26 cellular contexts compared by ENCODE assay signal in genomic region chr6:169923468-169924464, GRCh38.
"Had no signal": no experiment of that assay in that cellular context is flagged by ENCODE, and none has a peak within 500 bp of the region (broad histone marks: within the 10 kb centered on the region; RNA-seq: fewer than 3 reads in every experiment).

No MANE protein-coding gene starts in this region.

- H3K4me1 Mint-ChIP-seq: activated B cell treated with CpG ODN at 0.5 μM for 24 hours; activated CD4-positive, alpha-beta T cell treated with anti-CD3 and anti-CD28 coated beads, Interleukin-2, amount 10 ng/mL, durations not matched to agents 24 days and 14 days had no signal

- H3K27ac Mint-ChIP-seq: activated B cell treated with CpG ODN at 0.5 μM for 24 hours; activated CD4-positive, alpha-beta T cell treated with anti-CD3 and anti-CD28 coated beads, Interleukin-2, amount 10 ng/mL, durations not matched to agents 24 days and 14 days; activated CD8-positive, alpha-beta memory T cell treated with anti-CD3 and anti-CD28 coated beads, Interleukin-2, amount 10 ng/mL, durations not matched to agents 7 days and 5 days; activated naive CD8-positive, alpha-beta T cell treated with anti-CD3 and anti-CD28 coated beads, Interleukin-2, amount 10 ng/mL, durations not matched to agents 7 days and 5 days; T-cell had no signal

- H3K27ac ChIP-seq: SK-N-MC had no signal

- H3K27me3 Mint-ChIP-seq: activated CD4-positive, alpha-beta T cell treated with anti-CD3 and anti-CD28 coated beads, Interleukin-2, amount 10 ng/mL, durations not matched to agents 24 days and 14 days had no signal

- ATAC-seq: activated CD8-positive, alpha-beta memory T cell treated with anti-CD3 and anti-CD28 coated beads, Interleukin-2, amount 10 ng/mL, durations not matched to agents 7 days and 5 days; Panc1; Right ventricle myocardium inferior; T-cell had no signal

- H3K27me3 ChIP-seq: adrenal gland had no signal

- H3K9me3 ChIP-seq: adrenal gland had no signal

- H3K4me3 Mint-ChIP-seq: activated B cell treated with CpG ODN at 0.5 μM for 24 hours; activated CD4-positive, alpha-beta T cell treated with anti-CD3 and anti-CD28 coated beads, Interleukin-2, amount 10 ng/mL, durations not matched to agents 24 days and 14 days; activated CD8-positive, alpha-beta memory T cell treated with anti-CD3 and anti-CD28 coated beads, Interleukin-2, amount 10 ng/mL, durations not matched to agents 7 days and 5 days; activated naive CD8-positive, alpha-beta T cell treated with anti-CD3 and anti-CD28 coated beads, Interleukin-2, amount 10 ng/mL, durations not matched to agents 7 days and 5 days; T-cell had no signal

- H3K4me3 ChIP-seq: adrenal gland, SK-N-MC had no signal

- DNase-seq: activated B cell treated with CpG ODN at 0.5 μM for 24 hours; activated CD4-positive, alpha-beta T cell treated with anti-CD3 and anti-CD28 coated beads for 1 hour; activated CD4-positive, alpha-beta T cell treated with anti-CD3 and anti-CD28 coated beads, Interleukin-2, amount 10 ng/mL, durations not matched to agents 24 days and 14 days; activated CD4-positive, alpha-beta T cell treated with anti-CD3 and anti-CD28 coated beads, Interleukin-2, amount 50 U/mL, for 48 hours; activated CD8-positive, alpha-beta memory T cell treated with anti-CD3 and anti-CD28 coated beads, Interleukin-2, amount 10 ng/mL, durations not matched to agents 7 days and 5 days; activated naive CD4-positive, alpha-beta T cell treated with anti-CD3 and anti-CD28 coated beads, Interleukin-2, amount 50 U/mL, for 16 hours; activated naive CD8-positive, alpha-beta T cell treated with anti-CD3 and anti-CD28 coated beads, Interleukin-2, amount 10 ng/mL, durations not matched to agents 7 days and 5 days; anterior cingulate cortex; cerebellar nuclear complex; MM.1S; NCI-H1105; NCI-H1436; NCI-H1694 treated with DMSO at 0.1 percent for 48 hours; NCI-H2029 treated with DMSO at 0.1 percent for 48 hours; NCI-H345; NCI-H510A; NCI-H526 treated with DMSO at 0.1 percent for 48 hours; NK-92 treated with Interleukin-12 subunit alpha and Interleukin-12 subunit beta, amount 100 ng/mL, for 24 hours; OCI-M1; RPMI8226; T-cell; T1000 had no signal

- H3K36me3 ChIP-seq: adrenal gland had no signal

- H3K36me3 Mint-ChIP-seq: activated CD8-positive, alpha-beta memory T cell treated with anti-CD3 and anti-CD28 coated beads, Interleukin-2, amount 10 ng/mL, durations not matched to agents 7 days and 5 days; activated naive CD8-positive, alpha-beta T cell treated with anti-CD3 and anti-CD28 coated beads, Interleukin-2, amount 10 ng/mL, durations not matched to agents 7 days and 5 days; T-cell had no signal
